Comparison of ENCODE assay signal across 8 cellular contexts in genomic region chr10:94080108-94080507, GRCh38.
"Had no signal": no experiment of that assay in that cellular context is flagged by ENCODE, and none has a peak within 500 bp of the region (broad histone marks: within the 10 kb centered on the region; RNA-seq: fewer than 3 reads in every experiment).

No MANE protein-coding gene starts in this region.

- FAIRE-seq: G401.6, GM12878, GM12891, GM12892, GM18507, GM19239 had no signal

- ATAC-seq: GM12878 had no signal

- H3K4me3 ChIP-seq: GM12878 had no signal

- DNase-seq: GDM1, GF-D8 had no signal
